Comparison of ENCODE assay signal across 11 cellular contexts in genomic region chr15:72202801-72203506, GRCh38. TPM values are rescaled to one million over a fixed set of nuclear protein-coding genes. Genes with fewer than 3 reads are reported as not detected.
DNase-seq lines count a peak whose midpoint lies in the region; ATAC-seq and TF ChIP-seq lines count a peak whose summit lies in the region.
"Had no signal": no experiment of that assay in that cellular context is flagged by ENCODE, and none has a peak within 500 bp of the region (broad histone marks: within the 10 kb centered on the region; RNA-seq: fewer than 3 reads in every experiment).

No MANE protein-coding gene starts in this region.

- CTCF ChIA-PET in PC-9 (lab: Charles Lee), result no interaction called here

- H3F3A ChIP-seq in PC-9 (ENCODE audit: insufficient read depth, low read depth), result peaks cover 99% of the 10 kb centered on the region

- H3K27me3 ChIP-seq in BLaER1 treated with 17β-estradiol and CSF1 and Interleukin-3, amounts not matched to agents 10 nM and 100 nM, result peaks cover 0 to 17% (median 16%) of the 10 kb centered on the region in 11 experiments; a peak in 18 of 22 replicates
- H3K27me3 ChIP-seq in PC-9 (ENCODE audit: insufficient read depth, low read depth), result no peaks in the 10 kb centered on the region
- no peaks in the 10 kb centered on the region for H3K27me3 ChIP-seq in dorsolateral prefrontal cortex
- H3K27me3 ChIP-seq in psoas muscle (ENCODE audit: insufficient read depth in 3 of 3, low read length in 2 of 3), result no peaks in the 10 kb centered on the region

- H2AFZ ChIP-seq in PC-9, result no peak overlapping the region

- H3K9me2 ChIP-seq in PC-9 (ENCODE audit: insufficient read depth), result no peaks in the 10 kb centered on the region

- ATAC-seq in psoas muscle, result peak in 1 of 4 donors; percentile 5
- no peak for ATAC-seq in GM21526 (IDR thresholded peaks at IDR 0.05; ENCODE audit: low FRiP score, unreplicated experiment)
- ATAC-seq: GM12878 had no signal

- POLR2A ChIA-PET in PC-9 (lab: Charles Lee; ENCODE audit: unreplicated experiment), result interaction anchor here (0.7 kb wide), 1 partner anchor 21 kb away, joined by 5 read pairs; no protein-coding TSS in a partner anchor

- peaks cover 99 to 100% (median 100%) of the 10 kb centered on the region in 11 experiments for H4K20me1 ChIP-seq in BLaER1 treated with 17β-estradiol and CSF1 and Interleukin-3, amounts not matched to agents 10 nM and 100 nM
- peaks cover 58% of the 10 kb centered on the region for H4K20me1 ChIP-seq in PC-9 (ENCODE audit: insufficient read depth)

- no peak for DNase-seq in PC-9
- DNase-seq in dorsolateral prefrontal cortex, result no peak
- DNase-seq in psoas muscle, result no peak
- DNase-seq in foreskin fibroblast, result no peak
- DNase-seq in GF-D8 (lab: John Stamatoyannopoulos, UW), result no peak
- DNase-seq in ureter (ENCODE audit: low spot score), result no peak
- DNase-seq: effector CD4-positive, alpha-beta T cell had no signal

- H3K27ac ChIP-seq in BLaER1 treated with 17β-estradiol and CSF1 and Interleukin-3, amounts not matched to agents 10 nM and 100 nM, result peak overlapping the region in 4 of 11 experiments; percentile 0 to 66 (median 21); a peak in 6 of 22 replicates
- H3K27ac ChIP-seq in PC-9 (0 out of 2 replicates have a peak overlapping the region, but pooled peaks have one; percentile 19), dorsolateral prefrontal cortex (peak overlapping the region in 56 of 59 donors; percentile 9 to 93 (median 72)), psoas muscle (peak overlapping the region; percentile 91)

- peak overlapping the region in 5 of 11 experiments; percentile 15 to 54 (median 42); a peak in 9 of 22 replicates for H3K4me2 ChIP-seq in BLaER1 treated with 17β-estradiol and CSF1 and Interleukin-3, amounts not matched to agents 10 nM and 100 nM
- H3K4me2 ChIP-seq in PC-9, result no peak overlapping the region

- TF ChIP-seq CTCF in PC-9 (conservative IDR thresholded peaks at IDR 0.05) (no peak), dorsolateral prefrontal cortex (IDR thresholded peaks at IDR 0.05 in 54 of 56, conservative IDR thresholded peaks at IDR 0.05 in 2 of 56; ENCODE audit: low read depth in 1 of 56, partially characterized antibody in 56 of 56) (no peak), psoas muscle (IDR thresholded peaks at IDR 0.05) (no peak), foreskin fibroblast (IDR thresholded peaks at IDR 0.05; ENCODE audit: low read depth, low read length) (no peak)

- peaks cover 23% of the 10 kb centered on the region; the same call in 1 of the 2 replicates for H3K79me2 ChIP-seq in PC-9 (ENCODE audit: low read depth)

- peaks cover 14 to 60% (median 44%) of the 10 kb centered on the region in 10 experiments; a peak in 19 of 20 replicates for H3K4me1 ChIP-seq in BLaER1 treated with 17β-estradiol and CSF1 and Interleukin-3, amounts not matched to agents 10 nM and 100 nM
- H3K4me1 ChIP-seq in PC-9 (replicated peaks; ENCODE audit: insufficient read depth) (no peaks in the 10 kb centered on the region), psoas muscle (peaks cover 50% of the 10 kb centered on the region)

- H3K4me3 ChIP-seq in BLaER1 treated with 17β-estradiol and CSF1 and Interleukin-3, amounts not matched to agents 10 nM and 100 nM, result no peak overlapping the region
- H3K4me3 ChIP-seq in PC-9 (no peak overlapping the region), dorsolateral prefrontal cortex (peak overlapping the region in 3 of 59 donors; percentile 0 to 12 (median 10)), psoas muscle (no peak overlapping the region), foreskin fibroblast (ENCODE audit: low read depth in 1 of 2, low read length in 2 of 2) (no peak overlapping the region)
- H3K4me3 ChIP-seq: GM12878 had no signal

- peaks cover 99 to 100% (median 100%) of the 10 kb centered on the region in 11 experiments for H3K36me3 ChIP-seq in BLaER1 treated with 17β-estradiol and CSF1 and Interleukin-3, amounts not matched to agents 10 nM and 100 nM
- peaks cover 84% of the 10 kb centered on the region for H3K36me3 ChIP-seq in PC-9 (ENCODE audit: low read depth)
- H3K36me3 ChIP-seq in psoas muscle (ENCODE audit: insufficient read depth in 1 of 2, low read depth in 1 of 2), result peaks cover 27 to 92% of the 10 kb centered on the region in 2 donors

- intact Hi-C loops in PC-9 (cut with micrococcal nuclease; ENCODE audit: unreplicated experiment) (no loop called here), dorsolateral prefrontal cortex (cut with DNase I) (loop anchor here in 1 of 2 donors (2.0 kb wide), 1 partner anchor 28 kb away; the partner anchor contains the start of gene PKM), psoas muscle (cut with DNase I) (loop anchor here in 1 of 2 donors (5.0 to 10.0 kb wide), 2 partner anchors 69 to 272 kb away; partner anchors contain the start of genes ARIH1 and PARP6)

- BruUV-seq in PC-9 (replicated peaks; lab: Mats Ljungman, UMichigan), result no TSS peak

- H3K9me3 ChIP-seq in BLaER1 treated with 17β-estradiol and CSF1 and Interleukin-3, amounts not matched to agents 10 nM and 100 nM (replicated peaks in 1 of 11), result no peaks in the 10 kb centered on the region
- H3K9me3 ChIP-seq in PC-9 (ENCODE audit: insufficient read depth, low read depth) (no peaks in the 10 kb centered on the region), psoas muscle (no peaks in the 10 kb centered on the region)
- H3K9me3 ChIP-seq: neutrophil had no signal

- H3K9ac ChIP-seq in BLaER1 treated with 17β-estradiol and CSF1 and Interleukin-3, amounts not matched to agents 10 nM and 100 nM, result peak overlapping the region in 8 of 11 experiments; percentile 20 to 62 (median 26); a peak in 7 of 22 replicates

- WGBS in psoas muscle, 3 donors, result 50 to 67% (median 56%) methylated on average over 8 of the region's 8 CpGs

RNA-seq across cellular contexts. Expression of gene GRAMD2A, which starts 5.4 kb away (rescaled TPM):
- total RNA-seq in PC-9 (2021), result 48.5 and 60.2 TPM in 2 replicates
- 10 to 100 TPM in 6 of 120 experiments, 1 to 10 TPM in 114; 1.8 to 15.1 (median 5.4) TPM for total RNA-seq in dorsolateral prefrontal cortex
- not detected for total RNA-seq in psoas muscle
- polyA plus RNA-seq in psoas muscle, result under 1 TPM in 1 of 3 donors, not detected in 2; 0.01 TPM
- total RNA-seq in ureter, result 3.1 TPM
- total RNA-seq: GM12878 had no signal

RNA-seq across cellular contexts. Expression of gene PKM, which starts 28.0 kb away (rescaled TPM):
- total RNA-seq in PC-9 (2021) (1,294 and 1,809 TPM in 2 replicates), dorsolateral prefrontal cortex (1,000 to 10,000 TPM in 51 of 120 experiments, 100 to 1,000 TPM in 69; 496 to 1,260 (median 977) TPM), psoas muscle (1,000 to 10,000 TPM in 1 of 4 donors, 100 to 1,000 TPM in 3; 513 to 1,170 (median 767) TPM), ureter (1,020 TPM)
- polyA plus RNA-seq in psoas muscle, result 1,000 to 10,000 TPM in 2 of 3 donors, 100 to 1,000 TPM in 1; 909 to 1,135 (median 1,127) TPM
